6 cellular contexts compared by ENCODE assay signal in the genomic region with DNA sequence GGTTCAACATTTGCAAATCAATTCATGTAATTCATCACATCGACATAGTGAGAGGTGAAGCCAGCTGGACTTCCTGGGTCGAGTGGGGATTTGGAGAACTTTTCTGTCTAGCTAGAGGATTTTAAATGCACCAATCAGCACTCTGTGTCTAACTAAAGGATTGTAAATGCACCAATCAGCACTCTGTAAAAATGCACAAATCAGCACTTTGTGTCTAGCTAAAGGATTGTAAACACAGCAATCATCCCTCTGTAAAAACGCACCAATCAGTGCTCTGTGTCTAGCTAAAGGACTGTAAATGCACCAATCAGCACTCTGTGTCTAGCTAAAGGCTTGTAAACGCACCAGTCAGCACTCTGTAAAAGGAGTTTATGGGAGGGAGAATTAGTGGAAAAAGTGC.
DNase-seq lines count a peak whose midpoint lies in the region; ATAC-seq, FAIRE-seq and TF ChIP-seq lines count a peak whose summit lies in the region.
"Not testable (repeated sequence)": the region's sequence is repeated elsewhere in the genome, so short reads cannot be mapped to it uniquely, and the experiment has no call there.

No MANE protein-coding gene starts in this region.

- not testable (repeated sequence) for H4K5ac ChIP-seq in IMR-90 (ENCODE audit: low read depth, low read length)

- H3K4me1 ChIP-seq in A549; IMR-90 (ENCODE audit: control insufficient read depth, insufficient read depth, low read length); K562 (replicated peaks in 1 of 2; ENCODE audit: control insufficient read depth in 2 of 2, insufficient read depth in 2 of 2, low read length in 2 of 2); HepG2 (ENCODE audit: insufficient read depth, low read length): not testable (repeated sequence)

- H3K36me3 Mint-ChIP-seq in activated CD4-positive, alpha-beta T cell treated with anti-CD3 and anti-CD28 coated beads, Interleukin-2, amount 10 ng/mL, durations not matched to agents 24 days and 14 days (ENCODE audit: low read depth): not testable (repeated sequence)

- POLR2A ChIA-PET in A549 (lab: Yijun Ruan, JAX); IMR-90 (lab: Charles Lee; ENCODE audit: unreplicated experiment); K562 (lab: Yijun Ruan, JAX); HepG2 (lab: Yijun Ruan, JAX): not testable (repeated sequence)

- not testable (repeated sequence) for H3K27me3 Mint-ChIP-seq in activated CD4-positive, alpha-beta T cell treated with anti-CD3 and anti-CD28 coated beads, Interleukin-2, amount 10 ng/mL, durations not matched to agents 24 days and 14 days

- H2BK15ac ChIP-seq in IMR-90 (ENCODE audit: low read depth, low read length): not testable (repeated sequence)

- not testable (repeated sequence) for H3K14ac ChIP-seq in IMR-90 (replicated peaks; ENCODE audit: low read depth, low read length)

- TF ChIP-seq POLR2A in A549 (IDR thresholded peaks at IDR 0.05; ENCODE audit: low read length); IMR-90 (IDR thresholded peaks at IDR 0.05; ENCODE audit: low read depth, low read length); K562 (conservative IDR thresholded peaks at IDR 0.05); HepG2 (IDR thresholded peaks at IDR 0.05; ENCODE audit: insufficient read depth in 1 of 2, low read depth in 2 of 2, low read length in 2 of 2): not testable (repeated sequence)

- not testable (repeated sequence) for H3K4me2 ChIP-seq in A549; IMR-90 (ENCODE audit: low read depth, low read length); K562 (ENCODE audit: insufficient read depth, low read length); HepG2 (ENCODE audit: low read depth, low read length)

- H3K56ac ChIP-seq in IMR-90 (ENCODE audit: extremely low read depth, insufficient read depth, low read length): not testable (repeated sequence)

- H3K9ac ChIP-seq in IMR-90 (ENCODE audit: low read depth, low read length); K562 (ENCODE audit: insufficient read depth in 1 of 2, low read depth in 2 of 2, low read length in 2 of 2); HepG2 (ENCODE audit: insufficient read depth, low read depth, low read length): not testable (repeated sequence)

- 1% methylated on average over 4 of the region's 4 CpGs for WGBS in A549 (ENCODE audit: missing lambda C conversion rate)
- no CpG with 5 or more reads among the region's 4 CpGs for WGBS in IMR-90 (ENCODE audit: extremely low coverage in 2 of 2, insufficient read length in 1 of 2), 2 experiments
- 1% methylated on average over 4 of the region's 4 CpGs for whole genome bisulfite sequencing in K562 (ENCODE audit: insufficient coverage, low coverage, missing lambda C conversion rate)
- WGBS in HepG2 (ENCODE audit: low lambda C conversion rate): 3% methylated on average over 4 of the region's 4 CpGs

- H2AFZ ChIP-seq in IMR-90 (replicated peaks; ENCODE audit: low read length, poor library complexity); K562 (ENCODE audit: low read depth, low read length); HepG2 (ENCODE audit: low read length): not testable (repeated sequence)

- not testable (repeated sequence) for H4K20me1 ChIP-seq in IMR-90 (ENCODE audit: insufficient read depth, low read length); K562 (replicated peaks; ENCODE audit: control insufficient read depth, insufficient read depth, low read length); HepG2 (ENCODE audit: insufficient read depth, low read length)

- not testable (repeated sequence) for H3K9me1 ChIP-seq in IMR-90 (ENCODE audit: insufficient read depth, low read length); K562 (ENCODE audit: control insufficient read depth, insufficient read depth, low read length)

- not testable (repeated sequence) for H3K36me3 ChIP-seq in IMR-90 (ENCODE audit: control insufficient read depth, insufficient read depth, low read length); K562 (ENCODE audit: control insufficient read depth, insufficient read depth, low read length); HepG2 (replicated peaks in 1 of 2; ENCODE audit: control insufficient read depth in 1 of 2, insufficient read depth in 2 of 2, low read length in 2 of 2)

- H3K4me1 Mint-ChIP-seq in activated CD4-positive, alpha-beta T cell treated with anti-CD3 and anti-CD28 coated beads, Interleukin-2, amount 10 ng/mL, durations not matched to agents 24 days and 14 days: not testable (repeated sequence)

- not testable (repeated sequence) for H4K91ac ChIP-seq in IMR-90 (ENCODE audit: insufficient read depth, low read depth, low read length)

- not testable (repeated sequence) for H3K4me3 Mint-ChIP-seq in activated CD4-positive, alpha-beta T cell treated with anti-CD3 and anti-CD28 coated beads, Interleukin-2, amount 10 ng/mL, durations not matched to agents 24 days and 14 days

- not testable (repeated sequence) for H3K27ac ChIP-seq in A549; IMR-90 (ENCODE audit: insufficient read depth, low read length); K562 (ENCODE audit: extremely low read depth, low read depth, low read length); HepG2 (ENCODE audit: extremely low read length, insufficient read depth, low read length)

- H3K18ac ChIP-seq in IMR-90 (ENCODE audit: low read depth, low read length): not testable (repeated sequence)

- H2AK5ac ChIP-seq in IMR-90 (ENCODE audit: low read depth, low read length): not testable (repeated sequence)

- not testable (repeated sequence) for TF ChIP-seq CTCF in A549 (IDR thresholded peaks at IDR 0.05); IMR-90 (conservative IDR thresholded peaks at IDR 0.05; ENCODE audit: low read depth, low read length); K562 (IDR thresholded peaks at IDR 0.05 in 2 of 3, conservative IDR thresholded peaks at IDR 0.05 in 1 of 3; ENCODE audit: insufficient read depth in 2 of 3, low read depth in 1 of 3, low read length in 3 of 3); HepG2 (CRISPR knock-in tag; IDR thresholded peaks at IDR 0.05)

- H4K8ac ChIP-seq in IMR-90 (ENCODE audit: low read depth in 2 of 2, low read length in 2 of 2): not testable (repeated sequence)

- not testable (repeated sequence) for BruUV-seq in IMR-90 (replicated peaks; lab: Mats Ljungman, UMichigan); K562 (replicated peaks; lab: Mats Ljungman, UMichigan); HepG2 (replicated peaks; lab: Mats Ljungman, UMichigan)

- not testable (repeated sequence) for H3K23ac ChIP-seq in IMR-90 (ENCODE audit: low read depth, low read length)

- dilution Hi-C loops in IMR-90 (cut with HindIII; ENCODE audit: low sequenced_read_pairs, unreplicated experiment): not testable (repeated sequence)

- H3K27me3 ChIP-seq in IMR-90 (ENCODE audit: control insufficient read depth, insufficient read depth, low read length); K562 (ENCODE audit: control insufficient read depth in 2 of 2, insufficient read depth in 2 of 2, low read length in 2 of 2); HepG2 (ENCODE audit: control insufficient read depth in 1 of 2, insufficient read depth in 2 of 2, low read length in 2 of 2): not testable (repeated sequence)

- CTCF ChIA-PET in A549 (lab: Yijun Ruan, JAX); IMR-90 (lab: Yijun Ruan, JAX); K562 (lab: Yijun Ruan, JAX; ENCODE audit: low intra/inter-chr PET ratio); HepG2 (lab: Yijun Ruan, JAX; ENCODE audit: low intra/inter-chr PET ratio, low total read pairs): not testable (repeated sequence)

- not testable (repeated sequence) for FAIRE-seq in A549 (lab: Jason Lieb, UNC); K562 (lab: Jason Lieb, UNC); HepG2 (lab: Jason Lieb, UNC)

- not testable (repeated sequence) for H2BK120ac ChIP-seq in IMR-90 (ENCODE audit: low read depth, low read length)

- not testable (repeated sequence) for H3K4me3 ChIP-seq in A549; IMR-90 (ENCODE audit: insufficient read depth, low read depth, low read length); K562; HepG2 (replicated peaks in 1 of 3; ENCODE audit: insufficient read depth in 1 of 3, low read depth in 2 of 3, low read length in 3 of 3)

- not testable (repeated sequence) for H3K27ac Mint-ChIP-seq in activated CD4-positive, alpha-beta T cell treated with anti-CD3 and anti-CD28 coated beads, Interleukin-2, amount 10 ng/mL, durations not matched to agents 24 days and 14 days

- H3K79me2 ChIP-seq in K562 (ENCODE audit: control insufficient read depth, insufficient read depth, low read length); HepG2 (ENCODE audit: insufficient read depth, low read length): not testable (repeated sequence)

- not testable (repeated sequence) for H3K9me3 Mint-ChIP-seq in activated CD4-positive, alpha-beta T cell treated with anti-CD3 and anti-CD28 coated beads, Interleukin-2, amount 10 ng/mL, durations not matched to agents 24 days and 14 days

- not testable (repeated sequence) for DNase-seq in A549 (ENCODE audit: low read depth in 1 of 2, low spot score in 1 of 2); IMR-90; K562 (ENCODE audit: extremely low read depth in 1 of 4, low spot score in 3 of 4); HepG2 (ENCODE audit: low spot score)
- peak; percentile 3 for DNase-seq in NAMALWA (ENCODE audit: low spot score)
- peak; percentile 3 for DNase-seq in activated CD4-positive, alpha-beta T cell treated with anti-CD3 and anti-CD28 coated beads, Interleukin-2, amount 10 ng/mL, durations not matched to agents 24 days and 14 days

- intact Hi-C loops in IMR-90 (cut with micrococcal nuclease); activated CD4-positive, alpha-beta T cell treated with anti-CD3 and anti-CD28 coated beads, Interleukin-2, amount 10 ng/mL, durations not matched to agents 24 days and 14 days (cut with micrococcal nuclease); K562 (cut with micrococcal nuclease); HepG2 (cut with micrococcal nuclease; ENCODE audit: unreplicated experiment): not testable (repeated sequence)

- not testable (repeated sequence) for TF ChIP-seq RAD21 in A549 (conservative IDR thresholded peaks at IDR 0.05 in 1 of 2, IDR thresholded peaks at IDR 0.05 in 1 of 2); IMR-90 (IDR thresholded peaks at IDR 0.05; ENCODE audit: low read length); K562 (CRISPR knock-in tag; conservative IDR thresholded peaks at IDR 0.05 in 1 of 2, IDR thresholded peaks at IDR 0.05 in 1 of 2); HepG2 (CRISPR knock-in tag; IDR thresholded peaks at IDR 0.05)

- in situ Hi-C loops in IMR-90 (cut with MboI; ENCODE audit: low sequenced_read_pairs); K562 (cut with MboI); HepG2 (cut with HindIII; ENCODE audit: extremely low pct_ligation_motif_present, low pct_unique_long_range_greater_than_20kb): not testable (repeated sequence)

- not testable (repeated sequence) for ATAC-seq in A549; IMR-90 (ENCODE audit: low read depth); K562; HepG2

- H2BK20ac ChIP-seq in IMR-90 (ENCODE audit: low read depth, low read length): not testable (repeated sequence)

- not testable (repeated sequence) for H2BK5ac ChIP-seq in IMR-90 (ENCODE audit: low read depth, low read length, poor library complexity, severe bottlenecking)

- TF ChIP-seq EP300 in A549 (IDR thresholded peaks at IDR 0.05); K562 (IDR thresholded peaks at IDR 0.05; ENCODE audit: low read length); HepG2 (IDR thresholded peaks at IDR 0.05; ENCODE audit: low read depth in 2 of 2, low read length in 2 of 2); HepG2 (CRISPR knock-in tag; IDR thresholded peaks at IDR 0.05; ENCODE audit: borderline replicate concordance): not testable (repeated sequence)

- H3K9me3 ChIP-seq in A549; IMR-90 (ENCODE audit: control insufficient read depth, insufficient read depth, low read length); K562 (replicated peaks; ENCODE audit: control insufficient read depth, insufficient read depth, low read depth, low read length): not testable (repeated sequence)
- H3K9me3 ChIP-seq in HepG2 (ENCODE audit: low read length): peaks cover 46% of the 10 kb centered on the region

- H3K79me1 ChIP-seq in IMR-90 (ENCODE audit: low read depth in 1 of 2, low read length in 2 of 2): not testable (repeated sequence)

- H3K4ac ChIP-seq in IMR-90 (ENCODE audit: low read depth, low read length): not testable (repeated sequence)

- not testable (repeated sequence) for H2AK9ac ChIP-seq in IMR-90 (replicated peaks; ENCODE audit: low read depth, low read length, poor library complexity)
